In the genomic region with DNA sequence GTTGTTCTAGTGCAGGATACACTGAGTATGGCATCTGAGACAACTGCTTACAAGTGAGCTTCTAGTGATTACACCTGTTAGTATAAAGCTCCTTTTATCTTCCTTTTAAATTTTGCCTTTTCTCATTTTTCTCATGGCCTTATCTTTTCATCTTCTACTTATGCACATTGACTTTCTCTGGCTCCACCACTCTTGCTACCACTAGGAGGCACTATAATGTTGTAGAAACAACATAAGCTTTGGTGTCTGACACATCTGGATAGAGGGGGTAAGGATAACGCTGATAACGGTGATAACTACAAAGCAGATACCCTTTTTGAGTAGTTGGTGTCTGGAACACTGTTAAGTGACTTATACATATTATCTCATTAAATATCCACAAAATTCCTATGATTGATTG, we compare ENCODE assay signal across 9 cellular contexts.
DNase-seq lines count a peak whose midpoint lies in the region; ATAC-seq and TF ChIP-seq lines count a peak whose summit lies in the region.
"Had no signal": no experiment of that assay in that cellular context is flagged by ENCODE, and none has a peak within 500 bp of the region (broad histone marks: within the 10 kb centered on the region; RNA-seq: fewer than 3 reads in every experiment).

No MANE protein-coding gene starts in this region.

- H3K36me3 Mint-ChIP-seq in activated naive CD4-positive, alpha-beta T cell treated with anti-CD3 and anti-CD28 coated beads for 36 hours (ENCODE audit: low read depth), result no peaks in the 10 kb centered on the region
- H3K36me3 Mint-ChIP-seq in natural killer cell, result no peaks in the 10 kb centered on the region

- TF ChIP-seq EP300 in sigmoid colon (IDR thresholded peaks at IDR 0.05), result no peak

- peak; percentile 4 for DNase-seq in activated naive CD4-positive, alpha-beta T cell treated with anti-CD3 and anti-CD28 coated beads for 36 hours
- no peak for DNase-seq in activated naive CD4-positive, alpha-beta T cell (lab: John Stamatoyannopoulos, UW)
- no peak for DNase-seq in ascending aorta (ENCODE audit: low spot score in 2 of 2)
- DNase-seq in upper lobe of right lung, result no peak
- no peak for DNase-seq in natural killer cell
- no peak for DNase-seq in sigmoid colon
- DNase-seq in middle frontal gyrus (ENCODE audit: extremely low spot score, low spot score), result no peak
- DNase-seq: activated gamma-delta T cell treated with Interleukin-2 at 50 U/mL for 16 hours had no signal

- no peak for TF ChIP-seq POLR2A in sigmoid colon (IDR thresholded peaks at IDR 0.05)

- peaks cover 2% of the 10 kb centered on the region for H3K27me3 Mint-ChIP-seq in activated naive CD4-positive, alpha-beta T cell treated with anti-CD3 and anti-CD28 coated beads for 36 hours (ENCODE audit: low read depth)
- peaks cover 0 to 7% of the 10 kb centered on the region in 2 donors for H3K27me3 Mint-ChIP-seq in natural killer cell (ENCODE audit: low read depth in 2 of 2)

- 41 to 47% methylated on average over 2 of the region's 2 CpGs for WGBS in sigmoid colon, 2 donors

- no peak overlapping the region for H3K4me2 ChIP-seq in KMS-11

- CTCF ChIA-PET in activated naive CD4-positive, alpha-beta T cell treated with anti-CD3 and anti-CD28 coated beads for 36 hours (lab: Charles Lee), result interaction anchor here (0.9 to 1.1 kb wide), 5 partner anchors 8 to 742 kb away, joined by 3 read pairs; no protein-coding TSS in a partner anchor

- ATAC-seq in upper lobe of right lung (no peak), natural killer cell (no peak)

- no peaks in the 10 kb centered on the region for H3K4me1 Mint-ChIP-seq in activated naive CD4-positive, alpha-beta T cell treated with anti-CD3 and anti-CD28 coated beads for 36 hours (ENCODE audit: low read depth)
- no peaks in the 10 kb centered on the region for H3K4me1 Mint-ChIP-seq in natural killer cell

- no peaks in the 10 kb centered on the region for H3K9me3 ChIP-seq in ascending aorta
- H3K9me3 ChIP-seq in upper lobe of right lung, result no peaks in the 10 kb centered on the region
- H3K9me3 ChIP-seq in sigmoid colon, result no peaks in the 10 kb centered on the region

- H3K27ac ChIP-seq in KMS-11 (no peak overlapping the region), ascending aorta (no peak overlapping the region), upper lobe of right lung (no peak overlapping the region), sigmoid colon (no peak overlapping the region)

- H3K79me2 ChIP-seq in KMS-11 (ENCODE audit: insufficient read depth, low read depth), result no peaks in the 10 kb centered on the region

- intact Hi-C loops in activated naive CD4-positive, alpha-beta T cell treated with anti-CD3 and anti-CD28 coated beads for 36 hours (cut with micrococcal nuclease), result loop anchor here (5.0 kb wide), 1 partner anchor 1295 kb away; no protein-coding TSS in a partner anchor
- intact Hi-C loops in ascending aorta (cut with DNase I) (no loop called here), upper lobe of right lung (cut with DNase I) (no loop called here), natural killer cell (cut with micrococcal nuclease) (no loop called here), sigmoid colon (cut with DNase I) (no loop called here)

- H4K20me1 ChIP-seq in KMS-11 (ENCODE audit: insufficient read depth), result no peaks in the 10 kb centered on the region

- no peak overlapping the region for H3K27ac Mint-ChIP-seq in activated naive CD4-positive, alpha-beta T cell treated with anti-CD3 and anti-CD28 coated beads for 36 hours
- H3K27ac Mint-ChIP-seq in natural killer cell, result no peak overlapping the region

- H3K4me3 ChIP-seq in KMS-11 (IDR thresholded peaks at IDR 0.05; ENCODE audit: insufficient read depth, low read depth, low read length) (no peak overlapping the region), ascending aorta (no peak overlapping the region), upper lobe of right lung (no peak overlapping the region), sigmoid colon (no peak overlapping the region)

- H3K4me3 Mint-ChIP-seq in activated naive CD4-positive, alpha-beta T cell treated with anti-CD3 and anti-CD28 coated beads for 36 hours, result no peak overlapping the region
- H3K4me3 Mint-ChIP-seq in natural killer cell, result no peak overlapping the region

- no peaks in the 10 kb centered on the region for H3K4me1 ChIP-seq in KMS-11 (ENCODE audit: low read depth, poor library complexity, severe bottlenecking)
- H3K4me1 ChIP-seq in ascending aorta, result no peaks in the 10 kb centered on the region
- no peaks in the 10 kb centered on the region for H3K4me1 ChIP-seq in upper lobe of right lung
- H3K4me1 ChIP-seq in sigmoid colon, result no peaks in the 10 kb centered on the region

- H3K27me3 ChIP-seq in KMS-11 (ENCODE audit: insufficient read depth, low read depth) (no peaks in the 10 kb centered on the region), ascending aorta (no peaks in the 10 kb centered on the region), upper lobe of right lung (no peaks in the 10 kb centered on the region), sigmoid colon (no peaks in the 10 kb centered on the region)

- H3K9ac ChIP-seq in KMS-11, result no peak overlapping the region

- H3K9me3 Mint-ChIP-seq in activated naive CD4-positive, alpha-beta T cell treated with anti-CD3 and anti-CD28 coated beads for 36 hours, result peaks cover 2% of the 10 kb centered on the region
- H3K9me3 Mint-ChIP-seq in natural killer cell, result peaks cover 0 to 3% of the 10 kb centered on the region in 2 donors

- H3K36me3 ChIP-seq in KMS-11 (ENCODE audit: insufficient read depth) (no peaks in the 10 kb centered on the region), ascending aorta (no peaks in the 10 kb centered on the region), upper lobe of right lung (no peaks in the 10 kb centered on the region), sigmoid colon (no peaks in the 10 kb centered on the region)

- TF ChIP-seq CTCF in KMS-11 (conservative IDR thresholded peaks at IDR 0.05; ENCODE audit: low read depth, low read length) (peak; percentile 49), ascending aorta (IDR thresholded peaks at IDR 0.05) (peak in 2 of 3 experiments; percentile 9), upper lobe of right lung (IDR thresholded peaks at IDR 0.05) (peak; percentile 30), natural killer cell (IDR thresholded peaks at IDR 0.05) (no peak), sigmoid colon (IDR thresholded peaks at IDR 0.05) (no peak)

- H2AFZ ChIP-seq in KMS-11 (ENCODE audit: low read depth), result no peak overlapping the region

Comparison
In these comparisons a context has a peak if more than half of its experiments do, and no peak if none do; other contexts are left out.
1. CTCF ChIP-seq: peak in KMS-11 (single experiment), ascending aorta (2 of 3) and upper lobe of right lung (single experiment); none in natural killer cell (single experiment) and sigmoid colon (0 of 4).